Comparison of ENCODE assay signal across 1 cellular context in the genomic region with DNA sequence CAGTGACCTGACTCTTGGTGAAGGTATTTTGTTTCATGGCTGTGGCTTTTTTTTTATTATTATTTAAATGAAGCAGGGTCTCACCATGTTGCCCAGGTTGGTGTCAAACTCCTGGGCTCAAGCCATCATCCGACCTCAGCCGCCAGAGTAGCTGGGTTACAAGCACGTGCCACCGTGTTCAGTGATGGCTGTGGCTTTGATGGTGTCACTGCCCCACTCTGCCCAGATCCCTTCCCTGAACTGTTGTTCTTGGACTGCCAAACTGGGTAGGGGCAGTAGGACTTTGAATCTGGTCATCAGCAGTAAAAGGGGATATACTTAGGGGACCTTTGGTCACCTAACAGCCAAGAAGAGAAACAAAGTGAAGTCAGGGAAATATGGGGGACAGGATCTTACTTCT.
TF ChIP-seq lines count a peak whose summit lies in the region.

No MANE protein-coding gene starts in this region.

TF ChIP-seq in HepG2, 621 proteins besides CTCF, POLR2A, EP300 and RAD21:
- TF ChIP-seq MED13 (CRISPR knock-in tag; IDR thresholded peaks at IDR 0.05) = no peak
- TF ChIP-seq ZNF274 (CRISPR knock-in tag; IDR thresholded peaks at IDR 0.05) = no peak
- TF ChIP-seq, protein P1, sequence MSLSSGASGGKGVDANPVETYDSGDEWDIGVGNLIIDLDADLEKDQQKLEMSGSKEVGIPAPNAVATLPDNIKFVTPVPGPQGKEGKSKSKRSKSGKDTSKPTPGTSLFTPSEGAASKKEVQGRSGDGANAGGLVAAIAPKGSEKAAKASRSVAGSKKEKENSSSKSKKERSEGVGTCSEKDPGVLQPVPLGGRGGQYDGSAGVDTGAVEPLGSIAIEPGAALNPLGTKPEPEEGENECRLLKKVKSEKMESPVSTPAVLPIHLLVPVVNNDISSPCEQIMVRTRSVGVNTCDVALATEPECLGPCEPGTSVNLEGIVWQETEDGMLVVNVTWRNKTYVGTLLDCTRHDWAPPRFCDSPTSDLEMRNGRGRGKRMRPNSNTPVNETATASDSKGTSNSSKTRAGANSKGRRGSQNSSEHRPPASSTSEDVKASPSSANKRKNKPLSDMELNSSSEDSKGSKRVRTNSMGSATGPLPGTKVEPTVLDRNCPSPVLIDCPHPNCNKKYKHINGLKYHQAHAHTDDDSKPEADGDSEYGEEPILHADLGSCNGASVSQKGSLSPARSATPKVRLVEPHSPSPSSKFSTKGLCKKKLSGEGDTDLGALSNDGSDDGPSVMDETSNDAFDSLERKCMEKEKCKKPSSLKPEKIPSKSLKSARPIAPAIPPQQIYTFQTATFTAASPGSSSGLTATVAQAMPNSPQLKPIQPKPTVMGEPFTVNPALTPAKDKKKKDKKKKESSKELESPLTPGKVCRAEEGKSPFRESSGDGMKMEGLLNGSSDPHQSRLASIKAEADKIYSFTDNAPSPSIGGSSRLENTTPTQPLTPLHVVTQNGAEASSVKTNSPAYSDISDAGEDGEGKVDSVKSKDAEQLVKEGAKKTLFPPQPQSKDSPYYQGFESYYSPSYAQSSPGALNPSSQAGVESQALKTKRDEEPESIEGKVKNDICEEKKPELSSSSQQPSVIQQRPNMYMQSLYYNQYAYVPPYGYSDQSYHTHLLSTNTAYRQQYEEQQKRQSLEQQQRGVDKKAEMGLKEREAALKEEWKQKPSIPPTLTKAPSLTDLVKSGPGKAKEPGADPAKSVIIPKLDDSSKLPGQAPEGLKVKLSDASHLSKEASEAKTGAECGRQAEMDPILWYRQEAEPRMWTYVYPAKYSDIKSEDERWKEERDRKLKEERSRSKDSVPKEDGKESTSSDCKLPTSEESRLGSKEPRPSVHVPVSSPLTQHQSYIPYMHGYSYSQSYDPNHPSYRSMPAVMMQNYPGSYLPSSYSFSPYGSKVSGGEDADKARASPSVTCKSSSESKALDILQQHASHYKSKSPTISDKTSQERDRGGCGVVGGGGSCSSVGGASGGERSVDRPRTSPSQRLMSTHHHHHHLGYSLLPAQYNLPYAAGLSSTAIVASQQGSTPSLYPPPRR (CRISPR knock-in tag; IDR thresholded peaks at IDR 0.05; ENCODE audit: borderline replicate concordance) = no peak
- TF ChIP-seq, protein P2, sequence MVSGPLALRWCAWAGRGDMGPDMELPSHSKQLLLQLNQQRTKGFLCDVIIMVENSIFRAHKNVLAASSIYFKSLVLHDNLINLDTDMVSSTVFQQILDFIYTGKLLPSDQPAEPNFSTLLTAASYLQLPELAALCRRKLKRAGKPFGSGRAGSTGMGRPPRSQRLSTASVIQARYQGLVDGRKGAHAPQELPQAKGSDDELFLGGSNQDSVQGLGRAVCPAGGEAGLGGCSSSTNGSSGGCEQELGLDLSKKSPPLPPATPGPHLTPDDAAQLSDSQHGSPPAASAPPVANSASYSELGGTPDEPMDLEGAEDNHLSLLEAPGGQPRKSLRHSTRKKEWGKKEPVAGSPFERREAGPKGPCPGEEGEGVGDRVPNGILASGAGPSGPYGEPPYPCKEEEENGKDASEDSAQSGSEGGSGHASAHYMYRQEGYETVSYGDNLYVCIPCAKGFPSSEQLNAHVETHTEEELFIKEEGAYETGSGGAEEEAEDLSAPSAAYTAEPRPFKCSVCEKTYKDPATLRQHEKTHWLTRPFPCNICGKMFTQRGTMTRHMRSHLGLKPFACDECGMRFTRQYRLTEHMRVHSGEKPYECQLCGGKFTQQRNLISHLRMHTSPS (CRISPR knock-in tag; IDR thresholded peaks at IDR 0.05; ENCODE audit: low read depth) = no peak
- TF ChIP-seq HCFC1 (IDR thresholded peaks at IDR 0.05; ENCODE audit: low read depth, low read length) = no peak
- TF ChIP-seq TOPORS (CRISPR knock-in tag; IDR thresholded peaks at IDR 0.05) = no peak
- TF ChIP-seq HOXA5 (CRISPR knock-in tag; IDR thresholded peaks at IDR 0.05) = no peak
